ENCODE assay signal across 28 cellular contexts in genomic region chr2:119377266-119377972, GRCh38. TPM values are rescaled to one million over a fixed set of nuclear protein-coding genes. Genes with fewer than 3 reads are reported as not detected.
A peak's percentile ranks its signal among the peaks of the same experiment; 100 is the strongest.
DNase-seq lines count a peak whose midpoint lies in the region; ATAC-seq and TF ChIP-seq lines count a peak whose summit lies in the region.
"Had no signal": no experiment of that assay in that cellular context is flagged by ENCODE, and none has a peak within 500 bp of the region (broad histone marks: within the 10 kb centered on the region; RNA-seq: fewer than 3 reads in every experiment).

No MANE protein-coding gene starts in this region.

- H3K36me3 ChIP-seq in OCI-LY7 (ENCODE audit: insufficient read depth, low read length) (peaks cover 26% of the 10 kb centered on the region), esophagus muscularis mucosa (peaks cover 15 to 24% (median 20%) of the 10 kb centered on the region in 4 donors)

- no peaks in the 10 kb centered on the region for H3K9me2 ChIP-seq in OCI-LY7 (ENCODE audit: insufficient read depth, low read length)

- no peaks in the 10 kb centered on the region for H4K20me1 ChIP-seq in OCI-LY7 (ENCODE audit: insufficient read depth, low read length)

- 93% methylated on average over 7 of the region's 7 CpGs for WGBS in esophagus muscularis mucosa

- CTCF ChIA-PET in OCI-LY7 (lab: Charles Lee; ENCODE audit: unreplicated experiment) = interaction anchor here (0.6 kb wide), 1 partner anchor 521 kb away, joined by 3 read pairs; no protein-coding TSS in a partner anchor

- POLR2A ChIA-PET in OCI-LY7 (lab: Charles Lee) = interaction anchor here (0.6 to 1.8 kb wide), 6 partner anchors 9 to 1714 kb away, joined by 3 to 7 read pairs (median 4); partner anchors contain the start of genes C2orf76 and DBI

- H3K27me3 Mint-ChIP-seq in stimulated activated naive CD8-positive, alpha-beta T cell treated with anti-CD3 and anti-CD28 coated beads, Interleukin-15, amount 100 ng/mL, for 72 hours = no peaks in the 10 kb centered on the region
- H3K27me3 Mint-ChIP-seq: activated B cell treated with CpG ODN at 0.5 μM for 24 hours; CD4-positive, alpha-beta T cell had no signal

- no peak overlapping the region for H3K4me3 ChIP-seq in OCI-LY7 (ENCODE audit: low read depth, low read length, poor library complexity, severe bottlenecking)
- no peak overlapping the region for H3K4me3 ChIP-seq in esophagus muscularis mucosa
- H3K4me3 ChIP-seq: dorsolateral prefrontal cortex, heart right ventricle, SJSA1, spleen, upper lobe of right lung had no signal

- no peak overlapping the region for H3K27ac ChIP-seq in OCI-LY7 (ENCODE audit: low read depth, low read length, poor library complexity, severe bottlenecking)
- no peak overlapping the region for H3K27ac ChIP-seq in esophagus muscularis mucosa (replicated peaks in 1 of 4)
- H3K27ac ChIP-seq: dorsolateral prefrontal cortex, heart right ventricle, SJSA1, spleen, upper lobe of right lung had no signal

- no peak for TF ChIP-seq CTCF in OCI-LY7 (conservative IDR thresholded peaks at IDR 0.05; ENCODE audit: low read length)
- no peak for TF ChIP-seq CTCF in esophagus muscularis mucosa (IDR thresholded peaks at IDR 0.05)

- H3K4me2 ChIP-seq in OCI-LY7 (ENCODE audit: low read length) = peak overlapping the region; percentile 18; the same call in 1 of the 2 replicates

- no peak for TF ChIP-seq EP300 in esophagus muscularis mucosa (IDR thresholded peaks at IDR 0.05)

- no TSS peak for BruUV-seq in OCI-LY7 (replicated peaks; lab: Mats Ljungman, UMichigan)

- no peaks in the 10 kb centered on the region for H3K4me1 Mint-ChIP-seq in stimulated activated naive CD8-positive, alpha-beta T cell treated with anti-CD3 and anti-CD28 coated beads, Interleukin-15, amount 100 ng/mL, for 72 hours
- H3K4me1 Mint-ChIP-seq: activated B cell treated with CpG ODN at 0.5 μM for 24 hours; activated naive CD4-positive, alpha-beta T cell treated with anti-CD3 and anti-CD28 coated beads, Interleukin-2, amount 10 ng/mL, durations not matched to agents 7 days and 5 days; naive thymus-derived CD8-positive, alpha-beta T cell had no signal

- H3K4me1 ChIP-seq in OCI-LY7 (ENCODE audit: insufficient read depth, low read length, poor library complexity, severe bottlenecking) = peaks cover 12% of the 10 kb centered on the region
- no peaks in the 10 kb centered on the region for H3K4me1 ChIP-seq in esophagus muscularis mucosa
- H3K4me1 ChIP-seq: heart right ventricle, SJSA1, spleen, upper lobe of right lung had no signal

- peaks cover 0 to 12% of the 10 kb centered on the region in 2 donors for H3K9me3 Mint-ChIP-seq in stimulated activated naive CD8-positive, alpha-beta T cell treated with anti-CD3 and anti-CD28 coated beads, Interleukin-15, amount 100 ng/mL, for 72 hours
- H3K9me3 Mint-ChIP-seq: CD4-positive, alpha-beta T cell had no signal

- H3K4me3 Mint-ChIP-seq in stimulated activated naive CD8-positive, alpha-beta T cell treated with anti-CD3 and anti-CD28 coated beads, Interleukin-15, amount 100 ng/mL, for 72 hours = no peak overlapping the region
- H3K4me3 Mint-ChIP-seq: activated B cell treated with CpG ODN at 0.5 μM for 24 hours; activated CD4-positive, alpha-beta memory T cell treated with anti-CD3 and anti-CD28 coated beads for 36 hours; activated naive CD4-positive, alpha-beta T cell treated with anti-CD3 and anti-CD28 coated beads, Interleukin-2, amount 10 ng/mL, durations not matched to agents 7 days and 5 days; activated T-cell treated with anti-CD3 and anti-CD28 coated beads, Interleukin-2, amount 50 U/mL, for 4 hours; CD4-positive, alpha-beta T cell; naive thymus-derived CD8-positive, alpha-beta T cell; T-helper 17 cell had no signal

- H3K27ac Mint-ChIP-seq in stimulated activated naive CD8-positive, alpha-beta T cell treated with anti-CD3 and anti-CD28 coated beads, Interleukin-15, amount 100 ng/mL, for 72 hours = peak overlapping the region in 1 of 2 donors; percentile 74
- H3K27ac Mint-ChIP-seq: activated B cell treated with CpG ODN at 0.5 μM for 24 hours; activated CD4-positive, alpha-beta memory T cell treated with anti-CD3 and anti-CD28 coated beads for 36 hours; activated naive CD4-positive, alpha-beta T cell treated with anti-CD3 and anti-CD28 coated beads, Interleukin-2, amount 10 ng/mL, durations not matched to agents 7 days and 5 days; CD4-positive, alpha-beta T cell; naive thymus-derived CD8-positive, alpha-beta T cell; T-helper 17 cell had no signal

- intact Hi-C loops in OCI-LY7 (cut with micrococcal nuclease; ENCODE audit: unreplicated experiment) = no loop called here
- intact Hi-C loops in esophagus muscularis mucosa (cut with DNase I) = no loop called here

- peak; percentile 33 for ATAC-seq in stimulated activated naive CD8-positive, alpha-beta T cell treated with anti-CD3 and anti-CD28 coated beads, Interleukin-15, amount 100 ng/mL, for 72 hours
- no peak for ATAC-seq in stimulated activated naive CD8-positive, alpha-beta T cell treated with anti-CD3 and anti-CD28 coated beads, Interleukin-15, Interleukin-2, amounts not matched to agents 100 U/mL and 50 U/mL, for 24 hours
- ATAC-seq in HG03039 (IDR thresholded peaks at IDR 0.05; ENCODE audit: unreplicated experiment) = no peak
- ATAC-seq: activated T-cell treated with anti-CD3 and anti-CD28 coated beads, Interleukin-2, amount 50 U/mL, for 4 hours; heart right ventricle; left cardiac atrium; naive thymus-derived CD8-positive, alpha-beta T cell; T-helper 17 cell had no signal

- no peak overlapping the region for H2AFZ ChIP-seq in OCI-LY7 (ENCODE audit: low read length)

- H3K27me3 ChIP-seq in esophagus muscularis mucosa = no peaks in the 10 kb centered on the region
- H3K27me3 ChIP-seq: dorsolateral prefrontal cortex, heart right ventricle, spleen, upper lobe of right lung had no signal

- no peak for TF ChIP-seq POLR2A in esophagus muscularis mucosa (IDR thresholded peaks at IDR 0.05; ENCODE audit: low read depth)

- no peaks in the 10 kb centered on the region for H3K79me2 ChIP-seq in OCI-LY7 (ENCODE audit: insufficient read depth, low read depth, low read length)

- H3K9me3 ChIP-seq in OCI-LY7 (ENCODE audit: low read length) = peaks cover 7% of the 10 kb centered on the region; the same call in 1 of the 2 replicates
- H3K9me3 ChIP-seq in esophagus muscularis mucosa = peaks cover 0 to 8% (median 0%) of the 10 kb centered on the region in 4 donors
- H3K9me3 ChIP-seq: SJSA1, upper lobe of right lung had no signal

- DNase-seq in stimulated activated naive CD8-positive, alpha-beta T cell treated with anti-CD3 and anti-CD28 coated beads, Interleukin-15, amount 100 ng/mL, for 72 hours = no peak
- DNase-seq in stimulated activated naive CD8-positive, alpha-beta T cell treated with anti-CD3 and anti-CD28 coated beads, Interleukin-15, Interleukin-2, amounts not matched to agents 100 U/mL and 50 U/mL, for 24 hours = no peak
- no peak for DNase-seq in OCI-LY7 (ENCODE audit: low spot score)
- peak; percentile 81 for DNase-seq in esophagus muscularis mucosa (ENCODE audit: extremely low spot score)
- DNase-seq in epidermal melanocyte (ENCODE audit: insufficient read length, low spot score) = no peak
- DNase-seq in NCI-H1694 treated with DMSO at 0.1 percent for 48 hours (lab: John Stamatoyannopoulos, UW) = no peak
- DNase-seq: activated B cell treated with CpG ODN at 0.5 μM for 24 hours; activated CD4-positive, alpha-beta memory T cell treated with anti-CD3 and anti-CD28 coated beads for 36 hours; activated naive CD4-positive, alpha-beta T cell treated with anti-CD3 and anti-CD28 coated beads, Interleukin-2, amount 10 ng/mL, durations not matched to agents 7 days and 5 days; activated T-cell treated with anti-CD3 and anti-CD28 coated beads, Interleukin-2, amount 50 U/mL, for 4 hours; CD4-positive, alpha-beta T cell; central memory CD4-positive, alpha-beta T cell; dorsolateral prefrontal cortex; GDM1; HCEC 1CT; heart right ventricle; KG1; left cardiac atrium; mesenchymal stem cell; naive thymus-derived CD8-positive, alpha-beta T cell; NCI-H1048; NCI-H1930; NCI-H774; spleen; T-helper 17 cell; upper lobe of right lung had no signal

RNA-seq across cellular contexts. Expression of gene DBI, which starts 10.6 kb away (rescaled TPM):
- 293 and 348 TPM in 2 replicates for total RNA-seq in OCI-LY7 (2014; rRNA removed; shearing (Covaris generic))
- 309 and 338 TPM in 2 replicates for total RNA-seq in OCI-LY7 (2022)
- total RNA-seq in esophagus muscularis mucosa = 10 to 100 TPM; 41.8 to 72.3 (median 59.3) TPM

RNA-seq across cellular contexts. Expression of gene C2orf76, which starts 10.8 kb away (rescaled TPM):
- 14.2 and 15.4 TPM in 2 replicates for total RNA-seq in OCI-LY7 (2014; rRNA removed; shearing (Covaris generic))
- 17.7 and 22.5 TPM in 2 replicates for total RNA-seq in OCI-LY7 (2022)
- 10 to 100 TPM in 2 of 4 donors, 1 to 10 TPM in 2; 8.7 to 14.6 (median 11.2) TPM for total RNA-seq in esophagus muscularis mucosa

RNA-seq across cellular contexts. Expression of gene TMEM37, which starts 54.2 kb away (rescaled TPM):
- total RNA-seq in OCI-LY7 (2014; rRNA removed; shearing (Covaris generic)) = not detected in 2 replicates
- not detected in 2 replicates for total RNA-seq in OCI-LY7 (2022)
- total RNA-seq in esophagus muscularis mucosa = 1 to 10 TPM; 1.7 to 2.8 (median 2.2) TPM
- total RNA-seq: activated CD4-positive, alpha-beta memory T cell treated with anti-CD3 and anti-CD28 coated beads for 36 hours; CD4-positive, alpha-beta T cell; SJSA1; T-helper 17 cell had no signal

Comparison
In these comparisons a context has a peak if more than half of its experiments do, and no peak if none do; other contexts are left out.
1. RNA of gene DBI, which starts 10.6 kb away (total RNA-seq): 293 to 348 TPM in OCI-LY7; 41.8 to 72.3 TPM in esophagus muscularis mucosa; every median in the first group is over 4 times any median in the second.